14 cellular contexts compared by ENCODE assay signal in genomic region chr17:59439711-59440110, GRCh38.
DNase-seq lines count a peak whose midpoint lies in the region; ATAC-seq and TF ChIP-seq lines count a peak whose summit lies in the region.
"Had no signal": no experiment of that assay in that cellular context is flagged by ENCODE, and none has a peak within 500 bp of the region (broad histone marks: within the 10 kb centered on the region; RNA-seq: fewer than 3 reads in every experiment).

No MANE protein-coding gene starts in this region.

- H3K36me3 ChIP-seq in OCI-LY3 (replicated peaks; ENCODE audit: low read depth, low read length): no peaks in the 10 kb centered on the region
- no peaks in the 10 kb centered on the region for H3K36me3 ChIP-seq in gastrocnemius medialis
- no peaks in the 10 kb centered on the region for H3K36me3 ChIP-seq in Caco-2 (ENCODE audit: control insufficient read depth, insufficient read depth, low read length)

- DNase-seq in T-helper 1 cell: no peak
- no peak for DNase-seq in endothelial cell (ENCODE audit: low spot score)
- no peak for DNase-seq in gastrocnemius medialis
- no peak for DNase-seq in epidermal melanocyte (ENCODE audit: insufficient read length, low spot score)
- no peak for DNase-seq in Caco-2
- DNase-seq in retina: no peak
- DNase-seq: activated CD4-positive, alpha-beta T cell treated with anti-CD3 and anti-CD28 coated beads for 1 hour; hypothalamus; mucosa of descending colon; NCI-H2029 had no signal

- in situ Hi-C loops in gastrocnemius medialis (cut with MboI; ENCODE audit: low sequenced_read_pairs in 4 of 4): loop anchor here (5.0 kb wide), 2 partner anchors 112 to 127 kb away; no protein-coding TSS in a partner anchor

- H3K4me3 Mint-ChIP-seq in T-helper 1 cell treated with Interleukin-12 subunit alpha and Interleukin-12 subunit beta and Interleukin-4 antibody, amounts not matched to agents 30 μg/mL and 1 μg/mL, for 36 hours: peak overlapping the region; percentile 18
- no peak overlapping the region for H3K4me3 Mint-ChIP-seq in endothelial cell (ENCODE audit: unreplicated experiment)
- no peak overlapping the region for H3K4me3 Mint-ChIP-seq in Caco-2 (ENCODE audit: unreplicated experiment)
- H3K4me3 Mint-ChIP-seq: type B pancreatic cell had no signal

- peak overlapping the region; percentile 63 for H3K4me2 ChIP-seq in OCI-LY3 (ENCODE audit: low read length)

- intact Hi-C loops in gastrocnemius medialis (cut with DNase I; ENCODE audit: low total_unique reads) (loop anchor here (1.0 to 5.0 kb wide), 3 partner anchors 110 to 217 kb away; partner anchors contain the start of gene GDPD1), Caco-2 (cut with micrococcal nuclease; ENCODE audit: unreplicated experiment) (loop anchor here (1.0 to 2.0 kb wide), 3 partner anchors 73 to 219 kb away; partner anchors contain the start of gene GDPD1)

- H3K27me3 ChIP-seq in OCI-LY3 (ENCODE audit: low read depth, low read length) (peaks cover 9% of the 10 kb centered on the region), gastrocnemius medialis (no peaks in the 10 kb centered on the region), Caco-2 (replicated peaks; ENCODE audit: control insufficient read depth, insufficient read depth, low read length) (no peaks in the 10 kb centered on the region)

- peak overlapping the region; percentile 25; the same call in 1 of the 2 replicates for H3K9ac ChIP-seq in OCI-LY3 (ENCODE audit: low read length)

- POLR2A ChIA-PET in Caco-2 (lab: Charles Lee): no interaction called here

- no peak for ATAC-seq in gastrocnemius medialis

- no peaks in the 10 kb centered on the region for H3K36me3 Mint-ChIP-seq in T-helper 1 cell treated with Interleukin-12 subunit alpha and Interleukin-12 subunit beta and Interleukin-4 antibody, amounts not matched to agents 30 μg/mL and 1 μg/mL, for 36 hours (ENCODE audit: low read depth)
- H3K36me3 Mint-ChIP-seq in endothelial cell (ENCODE audit: low read depth, unreplicated experiment) (no peaks in the 10 kb centered on the region), Caco-2 (ENCODE audit: insufficient read depth, unreplicated experiment) (no peaks in the 10 kb centered on the region)
- H3K36me3 Mint-ChIP-seq: type B pancreatic cell had no signal

- H3K4me3 ChIP-seq in OCI-LY3 (ENCODE audit: low read length): peak overlapping the region; percentile 23
- H3K4me3 ChIP-seq in gastrocnemius medialis: no peak overlapping the region
- no peak overlapping the region for H3K4me3 ChIP-seq in Caco-2 (ENCODE audit: low read depth, low read length)
- H3K4me3 ChIP-seq: mucosa of descending colon had no signal

- peaks cover 34% of the 10 kb centered on the region for H3K4me1 Mint-ChIP-seq in T-helper 1 cell treated with Interleukin-12 subunit alpha and Interleukin-12 subunit beta and Interleukin-4 antibody, amounts not matched to agents 30 μg/mL and 1 μg/mL, for 36 hours (ENCODE audit: low read depth)
- H3K4me1 Mint-ChIP-seq in endothelial cell (ENCODE audit: unreplicated experiment): peaks cover 40% of the 10 kb centered on the region
- H3K4me1 Mint-ChIP-seq in Caco-2 (ENCODE audit: low read depth, unreplicated experiment): peaks cover 7% of the 10 kb centered on the region

- CTCF ChIA-PET in Caco-2 (lab: Charles Lee): interaction anchor here (0.6 to 5.1 kb wide), 4 partner anchors 102 to 129 kb away, joined by 3 to 29 read pairs (median 11); no protein-coding TSS in a partner anchor

- H4K20me1 ChIP-seq in OCI-LY3 (ENCODE audit: insufficient read depth, low read length): no peaks in the 10 kb centered on the region

- H2AFZ ChIP-seq in OCI-LY3 (ENCODE audit: low read depth, low read length): peak overlapping the region; percentile 42

- H3K27me3 Mint-ChIP-seq in T-helper 1 cell treated with Interleukin-12 subunit alpha and Interleukin-12 subunit beta and Interleukin-4 antibody, amounts not matched to agents 30 μg/mL and 1 μg/mL, for 36 hours (ENCODE audit: low read depth): no peaks in the 10 kb centered on the region
- H3K27me3 Mint-ChIP-seq in endothelial cell (ENCODE audit: unreplicated experiment): no peaks in the 10 kb centered on the region
- H3K27me3 Mint-ChIP-seq in Caco-2 (ENCODE audit: insufficient read depth, unreplicated experiment): no peaks in the 10 kb centered on the region

- peak overlapping the region; percentile 78 for H3K27ac Mint-ChIP-seq in T-helper 1 cell treated with Interleukin-12 subunit alpha and Interleukin-12 subunit beta and Interleukin-4 antibody, amounts not matched to agents 30 μg/mL and 1 μg/mL, for 36 hours
- H3K27ac Mint-ChIP-seq in endothelial cell (ENCODE audit: unreplicated experiment) (peak overlapping the region; percentile 30), Caco-2 (ENCODE audit: unreplicated experiment) (no peak overlapping the region)
- H3K27ac Mint-ChIP-seq: type B pancreatic cell had no signal

- no peaks in the 10 kb centered on the region for H3K79me2 ChIP-seq in OCI-LY3 (ENCODE audit: low read length)

- peaks cover 54% of the 10 kb centered on the region for H3K4me1 ChIP-seq in OCI-LY3 (ENCODE audit: low read length)
- peaks cover 22 to 43% of the 10 kb centered on the region in 2 donors for H3K4me1 ChIP-seq in gastrocnemius medialis
- H3K4me1 ChIP-seq in Caco-2: no peaks in the 10 kb centered on the region

- TF ChIP-seq CTCF in OCI-LY3 (IDR thresholded peaks at IDR 0.05; ENCODE audit: low read depth, low read length) (no peak; the same call in 1 of the 2 replicates), endothelial cell (IDR thresholded peaks at IDR 0.05; ENCODE audit: unreplicated experiment) (no peak), gastrocnemius medialis (IDR thresholded peaks at IDR 0.05 in 4 of 5, conservative IDR thresholded peaks at IDR 0.05 in 1 of 5) (no peak), Caco-2 (IDR thresholded peaks at IDR 0.05; ENCODE audit: insufficient read depth in 1 of 2, low read depth in 1 of 2, low read length in 1 of 2, severe bottlenecking in 1 of 2, unreplicated experiment in 1 of 2) (no peak)

- BruUV-seq in Caco-2 (replicated peaks; lab: Mats Ljungman, UMichigan): no TSS peak

- H3K9me3 ChIP-seq in OCI-LY3 (ENCODE audit: insufficient read depth, low read length) (no peaks in the 10 kb centered on the region), gastrocnemius medialis (no peaks in the 10 kb centered on the region), Caco-2 (no peaks in the 10 kb centered on the region)
- H3K9me3 ChIP-seq: mucosa of descending colon had no signal

- no peaks in the 10 kb centered on the region for H3K9me3 Mint-ChIP-seq in T-helper 1 cell treated with Interleukin-12 subunit alpha and Interleukin-12 subunit beta and Interleukin-4 antibody, amounts not matched to agents 30 μg/mL and 1 μg/mL, for 36 hours
- no peaks in the 10 kb centered on the region for H3K9me3 Mint-ChIP-seq in endothelial cell (ENCODE audit: unreplicated experiment)
- no peaks in the 10 kb centered on the region for H3K9me3 Mint-ChIP-seq in Caco-2 (ENCODE audit: unreplicated experiment)
- H3K9me3 Mint-ChIP-seq: type B pancreatic cell had no signal

- no peak for TF ChIP-seq POLR2A in gastrocnemius medialis (IDR thresholded peaks at IDR 0.05)

- peak overlapping the region; percentile 42 for H3K27ac ChIP-seq in OCI-LY3 (ENCODE audit: low read length)
- H3K27ac ChIP-seq in gastrocnemius medialis: peak overlapping the region; percentile 63 to 72 (median 68)
- H3K27ac ChIP-seq: 22Rv1 had no signal
